Comparison of ENCODE assay signal across 1 cellular context in the genomic region with DNA sequence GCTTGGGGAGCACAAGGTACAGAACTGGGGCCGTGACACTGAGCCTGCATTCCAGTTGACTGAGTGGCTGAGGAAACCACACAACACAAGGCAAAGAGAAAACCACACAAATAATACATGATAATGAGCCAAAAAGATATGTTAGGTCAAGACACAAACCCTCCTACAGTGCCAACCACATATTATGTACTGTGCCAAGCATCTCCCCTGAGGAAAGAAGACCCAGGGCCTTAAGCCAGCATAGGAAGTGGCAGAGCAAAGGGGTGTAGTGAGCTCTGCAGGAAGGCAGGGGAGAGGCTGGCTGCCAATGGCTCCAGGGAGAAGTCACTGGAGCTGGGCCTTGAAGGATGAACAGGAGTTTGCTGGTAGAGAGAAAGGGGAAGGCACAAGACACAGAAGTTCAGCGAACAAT.
TF ChIP-seq lines count a peak whose summit lies in the region.

No MANE protein-coding gene starts in this region.

TF ChIP-seq in SK-N-SH, 30 proteins besides CTCF, POLR2A, EP300 and RAD21 (continued from another document):
- TF ChIP-seq, protein P1, sequence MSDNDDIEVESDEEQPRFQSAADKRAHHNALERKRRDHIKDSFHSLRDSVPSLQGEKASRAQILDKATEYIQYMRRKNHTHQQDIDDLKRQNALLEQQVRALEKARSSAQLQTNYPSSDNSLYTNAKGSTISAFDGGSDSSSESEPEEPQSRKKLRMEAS (IDR thresholded peaks at IDR 0.05; ENCODE audit: low read depth), result no peak
- TF ChIP-seq GATA2 (CRISPR knock-in tag; IDR thresholded peaks at IDR 0.05) (no peak), FOSL2 (IDR thresholded peaks at IDR 0.05; ENCODE audit: borderline replicate concordance, low read depth) (peak; percentile 57; the same call in 1 of the 2 replicates), SIN3A (IDR thresholded peaks at IDR 0.05; ENCODE audit: borderline replicate concordance, low read depth, low read length) (no peak), GABPA (IDR thresholded peaks at IDR 0.05; ENCODE audit: low read depth) (no peak), NFIC (IDR thresholded peaks at IDR 0.05; ENCODE audit: borderline replicate concordance) (peak; percentile 83), CHD2 (IDR thresholded peaks at IDR 0.05; ENCODE audit: low read length, partially characterized antibody) (no peak), MEF2A (IDR thresholded peaks at IDR 0.05; ENCODE audit: borderline replicate concordance, low read depth) (no peak), RXRA (IDR thresholded peaks at IDR 0.05; ENCODE audit: borderline replicate concordance, low read depth) (peak; percentile 22; the same call in 1 of the 2 replicates), FOXM1 (IDR thresholded peaks at IDR 0.05; ENCODE audit: low read depth) (no peak), JUND (IDR thresholded peaks at IDR 0.05) (peak; percentile 59; the same call in 1 of the 2 replicates), TCF12 (IDR thresholded peaks at IDR 0.05) (peak; percentile 36; the same call in 1 of the 2 replicates), USF1 (IDR thresholded peaks at IDR 0.05; ENCODE audit: borderline replicate concordance, low read depth) (no peak), SMC3 (IDR thresholded peaks at IDR 0.05; ENCODE audit: low read depth, low read length) (no peak), NRF1 (IDR thresholded peaks at IDR 0.05; ENCODE audit: low read depth, low read length) (no peak), POLR2AphosphoS5 (IDR thresholded peaks at IDR 0.05; ENCODE audit: low read depth, low read length) (no peak), RFX5 (IDR thresholded peaks at IDR 0.05; ENCODE audit: low read length) (no peak), EZH2phosphoT487 (IDR thresholded peaks at IDR 0.05; ENCODE audit: borderline replicate concordance, low read depth) (no peak), TEAD4 (IDR thresholded peaks at IDR 0.05; ENCODE audit: borderline replicate concordance, insufficient read depth) (0 out of 2 replicates have a peak, but pooled peaks have one; percentile 28), PBX3 (IDR thresholded peaks at IDR 0.05) (no peak), MXI1 (IDR thresholded peaks at IDR 0.05; ENCODE audit: low read depth, low read length) (no peak)
- TF ChIP-seq, protein P2, sequence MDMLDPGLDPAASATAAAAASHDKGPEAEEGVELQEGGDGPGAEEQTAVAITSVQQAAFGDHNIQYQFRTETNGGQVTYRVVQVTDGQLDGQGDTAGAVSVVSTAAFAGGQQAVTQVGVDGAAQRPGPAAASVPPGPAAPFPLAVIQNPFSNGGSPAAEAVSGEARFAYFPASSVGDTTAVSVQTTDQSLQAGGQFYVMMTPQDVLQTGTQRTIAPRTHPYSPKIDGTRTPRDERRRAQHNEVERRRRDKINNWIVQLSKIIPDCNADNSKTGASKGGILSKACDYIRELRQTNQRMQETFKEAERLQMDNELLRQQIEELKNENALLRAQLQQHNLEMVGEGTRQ (IDR thresholded peaks at IDR 0.05; ENCODE audit: borderline replicate concordance, low read depth, low read length), result no peak
- TF ChIP-seq, protein P3, sequence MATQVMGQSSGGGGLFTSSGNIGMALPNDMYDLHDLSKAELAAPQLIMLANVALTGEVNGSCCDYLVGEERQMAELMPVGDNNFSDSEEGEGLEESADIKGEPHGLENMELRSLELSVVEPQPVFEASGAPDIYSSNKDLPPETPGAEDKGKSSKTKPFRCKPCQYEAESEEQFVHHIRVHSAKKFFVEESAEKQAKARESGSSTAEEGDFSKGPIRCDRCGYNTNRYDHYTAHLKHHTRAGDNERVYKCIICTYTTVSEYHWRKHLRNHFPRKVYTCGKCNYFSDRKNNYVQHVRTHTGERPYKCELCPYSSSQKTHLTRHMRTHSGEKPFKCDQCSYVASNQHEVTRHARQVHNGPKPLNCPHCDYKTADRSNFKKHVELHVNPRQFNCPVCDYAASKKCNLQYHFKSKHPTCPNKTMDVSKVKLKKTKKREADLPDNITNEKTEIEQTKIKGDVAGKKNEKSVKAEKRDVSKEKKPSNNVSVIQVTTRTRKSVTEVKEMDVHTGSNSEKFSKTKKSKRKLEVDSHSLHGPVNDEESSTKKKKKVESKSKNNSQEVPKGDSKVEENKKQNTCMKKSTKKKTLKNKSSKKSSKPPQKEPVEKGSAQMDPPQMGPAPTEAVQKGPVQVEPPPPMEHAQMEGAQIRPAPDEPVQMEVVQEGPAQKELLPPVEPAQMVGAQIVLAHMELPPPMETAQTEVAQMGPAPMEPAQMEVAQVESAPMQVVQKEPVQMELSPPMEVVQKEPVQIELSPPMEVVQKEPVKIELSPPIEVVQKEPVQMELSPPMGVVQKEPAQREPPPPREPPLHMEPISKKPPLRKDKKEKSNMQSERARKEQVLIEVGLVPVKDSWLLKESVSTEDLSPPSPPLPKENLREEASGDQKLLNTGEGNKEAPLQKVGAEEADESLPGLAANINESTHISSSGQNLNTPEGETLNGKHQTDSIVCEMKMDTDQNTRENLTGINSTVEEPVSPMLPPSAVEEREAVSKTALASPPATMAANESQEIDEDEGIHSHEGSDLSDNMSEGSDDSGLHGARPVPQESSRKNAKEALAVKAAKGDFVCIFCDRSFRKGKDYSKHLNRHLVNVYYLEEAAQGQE (IDR thresholded peaks at IDR 0.05; ENCODE audit: low read depth, low read length), result no peak
- TF ChIP-seq, protein P4, sequence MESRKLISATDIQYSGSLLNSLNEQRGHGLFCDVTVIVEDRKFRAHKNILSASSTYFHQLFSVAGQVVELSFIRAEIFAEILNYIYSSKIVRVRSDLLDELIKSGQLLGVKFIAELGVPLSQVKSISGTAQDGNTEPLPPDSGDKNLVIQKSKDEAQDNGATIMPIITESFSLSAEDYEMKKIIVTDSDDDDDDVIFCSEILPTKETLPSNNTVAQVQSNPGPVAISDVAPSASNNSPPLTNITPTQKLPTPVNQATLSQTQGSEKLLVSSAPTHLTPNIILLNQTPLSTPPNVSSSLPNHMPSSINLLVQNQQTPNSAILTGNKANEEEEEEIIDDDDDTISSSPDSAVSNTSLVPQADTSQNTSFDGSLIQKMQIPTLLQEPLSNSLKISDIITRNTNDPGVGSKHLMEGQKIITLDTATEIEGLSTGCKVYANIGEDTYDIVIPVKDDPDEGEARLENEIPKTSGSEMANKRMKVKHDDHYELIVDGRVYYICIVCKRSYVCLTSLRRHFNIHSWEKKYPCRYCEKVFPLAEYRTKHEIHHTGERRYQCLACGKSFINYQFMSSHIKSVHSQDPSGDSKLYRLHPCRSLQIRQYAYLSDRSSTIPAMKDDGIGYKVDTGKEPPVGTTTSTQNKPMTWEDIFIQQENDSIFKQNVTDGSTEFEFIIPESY (IDR thresholded peaks at IDR 0.05; ENCODE audit: borderline replicate concordance, low read depth), result no peak
